In the genomic region with DNA sequence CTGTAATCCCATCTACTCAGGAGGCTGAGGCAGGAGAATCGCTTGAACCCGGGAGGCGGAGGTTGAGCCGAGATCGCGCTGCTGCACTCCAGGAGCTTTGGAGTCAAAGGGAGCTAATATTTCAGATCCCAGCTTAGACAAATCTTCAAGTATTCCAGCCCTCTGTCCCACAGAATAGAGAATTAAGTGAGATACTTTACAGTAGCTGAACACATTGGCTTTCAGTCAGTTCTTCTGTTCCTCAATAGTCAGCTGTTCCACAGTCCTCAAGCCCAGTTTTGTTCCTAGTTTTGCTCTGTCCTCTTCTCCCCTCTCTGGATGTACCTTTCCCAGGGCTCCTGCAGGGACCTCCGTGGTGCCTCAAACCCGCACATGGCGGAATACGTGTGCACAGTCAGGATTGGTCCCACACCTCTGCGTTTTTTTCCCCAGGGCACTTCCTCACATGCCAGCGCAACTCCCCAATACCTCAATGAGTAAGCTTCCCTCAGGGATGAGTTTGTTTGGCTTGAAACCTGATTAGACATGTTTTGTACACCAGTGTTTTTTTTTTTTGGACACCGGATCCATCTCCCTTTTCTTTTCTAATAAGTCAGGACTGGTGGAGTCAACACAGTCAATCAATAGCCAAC, we compare ENCODE assay signal across 10 cellular contexts. TPM values are rescaled to one million over a fixed set of nuclear protein-coding genes. Genes with fewer than 3 reads are reported as not detected.
DNase-seq lines count a peak whose midpoint lies in the region; ATAC-seq, FAIRE-seq and TF ChIP-seq lines count a peak whose summit lies in the region.
"Had no signal": no experiment of that assay in that cellular context is flagged by ENCODE, and none has a peak within 500 bp of the region (broad histone marks: within the 10 kb centered on the region; RNA-seq: fewer than 3 reads in every experiment).

No MANE protein-coding gene starts in this region.

- no peak overlapping the region for H2AFZ ChIP-seq in DND-41 (ENCODE audit: low read depth, low read length)
- H2AFZ ChIP-seq in OCI-LY1 (ENCODE audit: low read length) = no peak overlapping the region
- no peak overlapping the region for H2AFZ ChIP-seq in neuron (ENCODE audit: low read depth, low read length)

- H3K4me1 ChIP-seq in DND-41 (ENCODE audit: insufficient read depth, low read length) (peaks cover 44% of the 10 kb centered on the region), OCI-LY1 (ENCODE audit: insufficient read depth, low read length, severe bottlenecking) (peaks cover 30% of the 10 kb centered on the region), ectodermal cell (ENCODE audit: control insufficient read depth, insufficient read depth, low read length) (peaks cover 14% of the 10 kb centered on the region), neuron (ENCODE audit: insufficient read depth, low read length) (peaks cover 22% of the 10 kb centered on the region)

- 92 to 96% methylated on average over 13 of the region's 13 CpGs for WGBS in ectodermal cell, 2 experiments

- H3K27ac ChIP-seq in DND-41 (ENCODE audit: low read length) = no peak overlapping the region
- H3K27ac ChIP-seq in OCI-LY1 (ENCODE audit: low read depth, low read length, poor library complexity, severe bottlenecking) = no peak overlapping the region
- no peak overlapping the region for H3K27ac ChIP-seq in ectodermal cell (ENCODE audit: insufficient read depth, low read depth, low read length, poor library complexity, severe bottlenecking)

- FAIRE-seq in urothelium cell line (lab: Jason Lieb, UNC) = no peak
- FAIRE-seq: colon, small intestine had no signal

- H3K27me3 ChIP-seq in DND-41 (ENCODE audit: insufficient read depth, low read length, poor library complexity) (no peaks in the 10 kb centered on the region), OCI-LY1 (ENCODE audit: insufficient read depth, low read length) (no peaks in the 10 kb centered on the region), ectodermal cell (ENCODE audit: control insufficient read depth, insufficient read depth, low read length, poor library complexity, severe bottlenecking) (no peaks in the 10 kb centered on the region), neuron (ENCODE audit: insufficient read depth, low read length) (no peaks in the 10 kb centered on the region)

- peak overlapping the region in 1 of 2 experiments; percentile 96; a peak in 3 of 4 replicates for H3K4me3 ChIP-seq in DND-41 (ENCODE audit: low read depth in 1 of 2, low read length in 2 of 2)
- peak overlapping the region; percentile 95 for H3K4me3 ChIP-seq in OCI-LY1 (ENCODE audit: low read depth, low read length, poor library complexity, severe bottlenecking)
- H3K4me3 ChIP-seq in ectodermal cell (ENCODE audit: insufficient read depth, low read depth, low read length) = peak overlapping the region; percentile 95
- H3K4me3 ChIP-seq in neuron (ENCODE audit: low read length) = peak overlapping the region; percentile 93

- H3F3A ChIP-seq in OCI-LY1 (ENCODE audit: insufficient read depth, low read length) = no peaks in the 10 kb centered on the region

- H3K4me2 ChIP-seq in DND-41 (ENCODE audit: insufficient read depth, low read length) = peak overlapping the region; percentile 88
- H3K4me2 ChIP-seq in OCI-LY1 (ENCODE audit: low read length) = peak overlapping the region; percentile 90

- no peak for ATAC-seq in DND-41 (ENCODE audit: insufficient read depth, low read depth)
- no peak for ATAC-seq in GM18868 (IDR thresholded peaks at IDR 0.05; ENCODE audit: unreplicated experiment)

- peaks cover 23% of the 10 kb centered on the region for H4K20me1 ChIP-seq in DND-41 (ENCODE audit: insufficient read depth, low read length)
- no peaks in the 10 kb centered on the region for H4K20me1 ChIP-seq in OCI-LY1 (ENCODE audit: insufficient read depth, low read length)

- peaks cover 45% of the 10 kb centered on the region for H3K36me3 ChIP-seq in DND-41 (ENCODE audit: insufficient read depth, low read length)
- H3K36me3 ChIP-seq in OCI-LY1 (ENCODE audit: insufficient read depth, low read length) = peaks cover 40% of the 10 kb centered on the region; the same call in 1 of the 2 replicates
- H3K36me3 ChIP-seq in ectodermal cell (ENCODE audit: control insufficient read depth, insufficient read depth, low read length) = peaks cover 17% of the 10 kb centered on the region
- peaks cover 39% of the 10 kb centered on the region for H3K36me3 ChIP-seq in neuron (ENCODE audit: insufficient read depth, low read length)

- DNase-seq in DND-41 = no peak
- DNase-seq in CD1c-positive myeloid dendritic cell (ENCODE audit: extremely low spot score) = no peak
- no peak for DNase-seq in urothelium cell line (ENCODE audit: low spot score)
- DNase-seq in medulla oblongata (ENCODE audit: extremely low spot score) = no peak

- no peaks in the 10 kb centered on the region for H3K9me3 ChIP-seq in DND-41 (ENCODE audit: insufficient read depth, low read length, severe bottlenecking)
- H3K9me3 ChIP-seq in OCI-LY1 (ENCODE audit: low read length) = no peaks in the 10 kb centered on the region
- no peaks in the 10 kb centered on the region for H3K9me3 ChIP-seq in ectodermal cell (ENCODE audit: control insufficient read depth, low read length)
- H3K9me3 ChIP-seq in neuron (ENCODE audit: low read length) = no peaks in the 10 kb centered on the region

- H3K9ac ChIP-seq in DND-41 (ENCODE audit: low read depth, low read length) = peak overlapping the region; percentile 83
- H3K9ac ChIP-seq in OCI-LY1 (ENCODE audit: low read length) = peak overlapping the region; percentile 93; the same call in 1 of the 2 replicates

- H3K79me2 ChIP-seq in DND-41 (ENCODE audit: insufficient read depth, low read length) (peaks cover 60% of the 10 kb centered on the region), OCI-LY1 (ENCODE audit: insufficient read depth, low read length) (peaks cover 11% of the 10 kb centered on the region; the same call in 1 of the 2 replicates)

- TF ChIP-seq CTCF in DND-41 (IDR thresholded peaks at IDR 0.05; ENCODE audit: borderline replicate concordance, extremely low read depth, low read length, poor library complexity, severe bottlenecking) (no peak), OCI-LY1 (IDR thresholded peaks at IDR 0.05; ENCODE audit: low read length) (no peak)

- H3K9me2 ChIP-seq in OCI-LY1 (ENCODE audit: low read depth, low read length) = no peaks in the 10 kb centered on the region

RNA-seq across cellular contexts. Expression of gene MFN2, which starts 1.2 kb away (rescaled TPM):
- polyA plus RNA-seq in ectodermal cell (2013, experiment 1 of 4) = 65.3 TPM
- polyA plus RNA-seq in ectodermal cell (2013, experiment 2 of 4) = 64.5 TPM
- 44.3 TPM for polyA plus RNA-seq in ectodermal cell (2013, experiment 3 of 4)
- 50.1 TPM for polyA plus RNA-seq in ectodermal cell (2013, experiment 4 of 4)

RNA-seq across cellular contexts. Expression of gene MIIP, which starts 37.8 kb away (rescaled TPM):
- 66.0 TPM for polyA plus RNA-seq in ectodermal cell (2013, experiment 1 of 4)
- 67.0 TPM for polyA plus RNA-seq in ectodermal cell (2013, experiment 2 of 4)
- polyA plus RNA-seq in ectodermal cell (2013, experiment 3 of 4) = 54.2 TPM
- polyA plus RNA-seq in ectodermal cell (2013, experiment 4 of 4) = 57.3 TPM

RNA-seq across cellular contexts. Expression of gene PLOD1, which starts 47.0 kb away (rescaled TPM):
- polyA plus RNA-seq in ectodermal cell (2013, experiment 1 of 4) = 70.3 TPM
- 67.5 TPM for polyA plus RNA-seq in ectodermal cell (2013, experiment 2 of 4)
- polyA plus RNA-seq in ectodermal cell (2013, experiment 3 of 4) = 48.9 TPM
- polyA plus RNA-seq in ectodermal cell (2013, experiment 4 of 4) = 57.5 TPM

RNA-seq across cellular contexts. Expression of gene KIAA2013, which starts 55.3 kb away (rescaled TPM):
- 36.7 TPM for polyA plus RNA-seq in ectodermal cell (2013, experiment 1 of 4)
- polyA plus RNA-seq in ectodermal cell (2013, experiment 2 of 4) = 35.8 TPM
- polyA plus RNA-seq in ectodermal cell (2013, experiment 3 of 4) = 31.6 TPM
- polyA plus RNA-seq in ectodermal cell (2013, experiment 4 of 4) = 32.0 TPM
